1 cellular context compared by ENCODE assay signal in the genomic region with DNA sequence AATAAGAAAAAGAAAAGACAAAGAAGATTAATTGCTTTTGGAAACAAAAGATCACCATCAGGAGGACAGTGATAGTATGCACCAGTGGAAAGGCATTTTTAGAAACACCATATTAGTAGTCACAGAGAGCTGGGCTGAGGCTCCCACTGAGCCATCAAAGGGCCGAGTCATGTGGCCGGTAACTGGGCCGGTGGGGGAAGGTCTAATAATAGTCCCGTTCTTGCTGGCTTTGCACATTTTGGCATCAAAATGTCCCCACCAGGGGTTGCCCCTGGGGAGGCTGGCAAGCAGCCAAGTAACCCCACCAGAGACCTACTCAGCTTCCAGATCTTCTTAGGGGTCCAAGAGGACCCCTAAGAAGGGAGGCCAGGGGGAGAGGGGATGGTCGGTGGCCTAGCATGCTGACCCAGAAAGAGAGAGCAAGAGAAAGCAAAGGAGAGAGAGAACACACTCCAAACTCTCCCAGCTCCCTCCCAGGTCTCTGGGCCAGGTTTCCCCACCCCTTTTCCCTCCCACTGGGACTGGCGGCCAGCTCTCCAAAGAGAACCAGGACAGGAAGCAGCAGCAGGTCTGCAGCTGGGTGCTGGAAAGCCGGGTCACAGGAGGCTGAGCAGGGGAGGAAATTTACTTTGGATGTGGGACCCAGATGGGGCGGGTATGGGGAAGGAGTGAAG.
TF ChIP-seq lines count a peak whose summit lies in the region.

No MANE protein-coding gene starts in this region.

TF ChIP-seq in H1, 55 proteins besides CTCF, POLR2A, EP300 and RAD21:
- TF ChIP-seq FOSL1 (IDR thresholded peaks at IDR 0.05; ENCODE audit: insufficient read depth, low read depth, low read length): no peak
- TF ChIP-seq, protein P1, sequence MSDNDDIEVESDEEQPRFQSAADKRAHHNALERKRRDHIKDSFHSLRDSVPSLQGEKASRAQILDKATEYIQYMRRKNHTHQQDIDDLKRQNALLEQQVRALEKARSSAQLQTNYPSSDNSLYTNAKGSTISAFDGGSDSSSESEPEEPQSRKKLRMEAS (IDR thresholded peaks at IDR 0.05): peak; percentile 23; the same call in 1 of the 2 replicates
- TF ChIP-seq TBP (IDR thresholded peaks at IDR 0.05; ENCODE audit: low read depth, low read length): 0 out of 2 replicates have a peak, but pooled peaks have one; percentile 11
- TF ChIP-seq KDM4A (IDR thresholded peaks at IDR 0.05; ENCODE audit: low read depth, low read length, severe bottlenecking): no peak
- TF ChIP-seq CTBP2 (IDR thresholded peaks at IDR 0.05; ENCODE audit: borderline replicate concordance, insufficient read depth, insufficient read length, low read length): peak; percentile 70
- TF ChIP-seq EGR1 (IDR thresholded peaks at IDR 0.05; ENCODE audit: borderline replicate concordance, low read depth, low read length): 0 out of 2 replicates have a peak, but pooled peaks have one; percentile 14
- TF ChIP-seq ASH2L (IDR thresholded peaks at IDR 0.05; ENCODE audit: low read length): peak; percentile 23
- TF ChIP-seq TAF1 (IDR thresholded peaks at IDR 0.05; ENCODE audit: low read depth, low read length): 0 out of 2 replicates have a peak, but pooled peaks have one; percentile 33
